In the genomic region with DNA sequence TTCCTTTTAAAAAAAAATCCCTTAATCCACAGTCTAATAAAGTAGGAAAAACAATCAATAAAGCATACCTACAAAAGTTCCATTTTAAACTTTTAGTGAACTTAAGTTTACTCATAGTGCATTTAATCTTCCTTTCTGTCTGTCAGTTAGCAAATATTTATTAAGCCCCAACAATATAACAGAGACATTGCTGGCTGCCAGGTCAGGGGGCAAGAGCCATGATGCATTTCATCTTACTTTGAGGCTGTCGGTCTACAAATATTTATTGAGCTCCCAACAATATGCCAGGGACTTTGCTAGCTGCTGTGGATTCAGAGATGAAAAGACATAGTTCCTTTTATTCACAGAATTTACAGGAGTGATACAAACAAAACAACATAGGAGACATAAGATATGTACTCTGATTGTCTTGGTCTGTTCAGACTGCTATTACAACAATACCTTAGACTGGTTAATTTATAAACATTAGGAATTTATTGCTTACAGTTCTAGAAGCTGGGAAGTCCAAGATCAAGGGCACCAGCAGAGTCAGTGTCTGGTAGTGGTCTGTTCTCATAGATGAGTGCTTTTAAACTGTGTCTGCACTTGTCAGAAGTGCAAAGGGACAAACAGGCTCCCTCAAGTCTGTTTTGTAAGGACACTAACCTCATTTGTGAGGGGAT, we compare ENCODE assay signal across 23 cellular contexts.
"Had no signal": no experiment of that assay in that cellular context is flagged by ENCODE, and none has a peak within 500 bp of the region (broad histone marks: within the 10 kb centered on the region; RNA-seq: fewer than 3 reads in every experiment).

No MANE protein-coding gene starts in this region.

- H3K27me3 ChIP-seq: colonic mucosa, neural progenitor cell, suprapubic skin, transverse colon had no signal

- H3K9me3 ChIP-seq: colonic mucosa, suprapubic skin, transverse colon had no signal

- H3K36me3 ChIP-seq: colonic mucosa, neural progenitor cell, suprapubic skin, transverse colon had no signal

- H3K27ac ChIP-seq: colonic mucosa, neural progenitor cell, suprapubic skin, transverse colon had no signal

- H3K4me2 ChIP-seq: neural progenitor cell, smooth muscle cell had no signal

- H3K4me1 ChIP-seq: colonic mucosa, neural progenitor cell, suprapubic skin, transverse colon had no signal

- DNase-seq: activated CD4-positive, alpha-beta T cell treated with anti-CD3 and anti-CD28 coated beads, Interleukin-2, amount 10 ng/mL, durations not matched to agents 7 days and 5 days; activated CD8-positive, alpha-beta memory T cell treated with anti-CD3 and anti-CD28 coated beads, Interleukin-2, amount 50 U/mL, for 48 hours; activated effector memory CD4-positive, alpha-beta T cell treated with Interleukin-2 at 50 U/mL for 16 hours; activated naive CD4-positive, alpha-beta T cell treated with anti-CD3 and anti-CD28 coated beads, Interleukin-2, amount 10 ng/mL, durations not matched to agents 7 days and 5 days; activated naive CD8-positive, alpha-beta T cell treated with anti-CD3 and anti-CD28 coated beads, Interleukin-2, amount 50 U/mL, for 24 hours; activated T-cell treated with anti-CD3 and anti-CD28 coated beads, Interleukin-2, amount 50 U/mL, for 48 hours; aorta; colonic mucosa; erythroblast; head of caudate nucleus; stimulated activated CD4-positive, alpha-beta T cell treated with anti-CD3 and anti-CD28 coated beads, Interleukin-4, amount 100 ng/mL, for 1 hour; stimulated activated naive CD8-positive, alpha-beta T cell treated with anti-CD3 and anti-CD28 coated beads, Interleukin-15, amount 100 ng/mL, for 72 hours; T-helper 9 cell; transverse colon had no signal

- H3K4me3 ChIP-seq: colonic mucosa, neural progenitor cell, smooth muscle cell, suprapubic skin, transverse colon had no signal

- FAIRE-seq: endometrium, frontal cortex, keratinocyte had no signal

- ATAC-seq: activated CD4-positive, CD25-positive, alpha-beta regulatory T cell treated with anti-CD3 and anti-CD28 coated beads, Interleukin-2, amount 50 U/mL, for 24 hours; activated naive CD8-positive, alpha-beta T cell treated with anti-CD3 and anti-CD28 coated beads, Interleukin-2, amount 50 U/mL, for 24 hours; left lobe of liver; sciatic nerve; stimulated activated naive CD8-positive, alpha-beta T cell treated with anti-CD3 and anti-CD28 coated beads, Interleukin-15, amount 100 ng/mL, for 72 hours had no signal
